Comparison of ENCODE assay signal across 27 cellular contexts in genomic region chr5:181281984-181282316, GRCh38. TPM values are rescaled to one million over a fixed set of nuclear protein-coding genes. Genes with fewer than 3 reads are reported as not detected.
DNase-seq lines count a peak whose midpoint lies in the region; ATAC-seq, FAIRE-seq and TF ChIP-seq lines count a peak whose summit lies in the region.
"Had no signal": no experiment of that assay in that cellular context is flagged by ENCODE, and none has a peak within 500 bp of the region (broad histone marks: within the 10 kb centered on the region; RNA-seq: fewer than 3 reads in every experiment).

No MANE protein-coding gene starts in this region.

- H2AFZ ChIP-seq in astrocyte (ENCODE audit: low read depth, low read length) = no peak overlapping the region
- H2AFZ ChIP-seq in Karpas-422 (ENCODE audit: low read length) = no peak overlapping the region

- H3K36me3 ChIP-seq in HUES6 (ENCODE audit: control insufficient read depth, insufficient read depth, low read length) (peaks cover 20% of the 10 kb centered on the region), astrocyte (ENCODE audit: insufficient read depth, low read length) (no peaks in the 10 kb centered on the region), iPS-20b (ENCODE audit: insufficient read depth, low read depth, low read length) (peaks cover 33% of the 10 kb centered on the region), Karpas-422 (ENCODE audit: insufficient read depth, low read length) (no peaks in the 10 kb centered on the region)
- H3K36me3 ChIP-seq: ascending aorta, prostate gland, uterus had no signal

- peak overlapping the region; percentile 11 for H3K9ac ChIP-seq in HUES6 (ENCODE audit: low read length)
- H3K9ac ChIP-seq in astrocyte (ENCODE audit: low read length) = no peak overlapping the region
- peak overlapping the region; percentile 92; the same call in 1 of the 2 replicates for H3K9ac ChIP-seq in iPS-20b (ENCODE audit: low read depth, low read length)
- H3K9ac ChIP-seq in Karpas-422 (ENCODE audit: low read length) = no peak overlapping the region

- H4K20me1 ChIP-seq in astrocyte (ENCODE audit: insufficient read depth, low read length) (no peaks in the 10 kb centered on the region), Karpas-422 (ENCODE audit: insufficient read depth, low read depth, low read length) (no peaks in the 10 kb centered on the region)

- H3K9me3 ChIP-seq in HUES6 (ENCODE audit: control insufficient read depth, insufficient read depth, low read depth, low read length) (no peaks in the 10 kb centered on the region), astrocyte (ENCODE audit: insufficient read depth, low read depth, low read length) (no peaks in the 10 kb centered on the region), iPS-20b (ENCODE audit: insufficient read depth, low read depth, low read length) (no peaks in the 10 kb centered on the region), Karpas-422 (ENCODE audit: low read length) (no peaks in the 10 kb centered on the region)
- H3K9me3 ChIP-seq: ascending aorta, prostate gland, uterus had no signal

- H3K4me1 Mint-ChIP-seq in astrocyte (ENCODE audit: low read depth, unreplicated experiment) = peaks cover 2% of the 10 kb centered on the region
- peaks cover 8% of the 10 kb centered on the region for H3K4me1 Mint-ChIP-seq in progenitor cell of endocrine pancreas (ENCODE audit: low read depth)
- H3K4me1 Mint-ChIP-seq: central memory CD8-positive, alpha-beta T cell; natural killer cell had no signal

- H3K27ac ChIP-seq in HUES6 (ENCODE audit: low read depth, low read length) (no peak overlapping the region), astrocyte (ENCODE audit: low read depth, low read length) (no peak overlapping the region), iPS-20b (ENCODE audit: low read length) (no peak overlapping the region), Karpas-422 (ENCODE audit: low read length) (no peak overlapping the region)
- H3K27ac ChIP-seq: ascending aorta, foreskin keratinocyte, prostate gland, uterus had no signal

- H3K4me3 ChIP-seq in HUES6 (ENCODE audit: low read depth, low read length) (peak overlapping the region; percentile 98), astrocyte (ENCODE audit: insufficient read depth, low read depth, low read length) (no peak overlapping the region), iPS-20b (ENCODE audit: low read length) (peak overlapping the region; percentile 85), Karpas-422 (ENCODE audit: low read length) (no peak overlapping the region)
- H3K4me3 ChIP-seq: ascending aorta, prostate gland, uterus had no signal

- H3K4me2 ChIP-seq in astrocyte (ENCODE audit: low read length) (no peak overlapping the region), Karpas-422 (ENCODE audit: low read depth, low read length, poor library complexity, severe bottlenecking) (no peak overlapping the region)

- H3K27ac Mint-ChIP-seq in astrocyte (ENCODE audit: unreplicated experiment) (peak overlapping the region; percentile 83), progenitor cell of endocrine pancreas (peak overlapping the region; percentile 90)
- H3K27ac Mint-ChIP-seq: activated naive CD8-positive, alpha-beta T cell; activated T-helper 2 cell treated with anti-CD3 and anti-CD28 coated beads, Interferon-gamma antibody, Interleukin-2, Interleukin-4, amounts not matched to agents 10 μg/mL and 5 μg/mL and 100 μg/mL, durations not matched to agents 14 hours and 24 hours and 36 hours; CD4-positive, CD25-positive, alpha-beta regulatory T cell; mesothelial cell of epicardium; natural killer cell had no signal

- H3K27me3 ChIP-seq in HUES6 (ENCODE audit: control insufficient read depth, insufficient read depth, low read length) = no peaks in the 10 kb centered on the region
- H3K27me3 ChIP-seq in astrocyte (ENCODE audit: insufficient read depth, low read length) = no peaks in the 10 kb centered on the region
- no peaks in the 10 kb centered on the region for H3K27me3 ChIP-seq in iPS-20b (ENCODE audit: insufficient read depth, low read length)
- H3K27me3 ChIP-seq in Karpas-422 (ENCODE audit: low read length) = no peaks in the 10 kb centered on the region
- H3K27me3 ChIP-seq: ascending aorta, foreskin keratinocyte, uterus had no signal

- DNase-seq in astrocyte (ENCODE audit: low read depth) (no peak), progenitor cell of endocrine pancreas (ENCODE audit: low spot score, unreplicated experiment) (no peak), Karpas-422 (no peak), NAMALWA (ENCODE audit: low spot score) (no peak)
- DNase-seq: activated CD4-positive, alpha-beta T cell treated with anti-CD3 and anti-CD28 coated beads, Interleukin-2, amount 50 U/mL, for 48 hours; activated CD8-positive, alpha-beta memory T cell treated with anti-CD3 and anti-CD28 coated beads, Interleukin-2, amount 50 U/mL, for 48 hours; CD4-positive, CD25-positive, alpha-beta regulatory T cell; DMS 273 treated with DMSO at 0.1 percent for 48 hours; effector CD4-positive, alpha-beta T cell; erythroblast; foreskin keratinocyte; GDM1; natural killer cell; NCI-H1105; NCI-H2081 treated with DMSO at 0.1 percent for 48 hours; RPMI8226; uterus had no signal

- no peak for ATAC-seq in GM19463 (IDR thresholded peaks at IDR 0.05; ENCODE audit: unreplicated experiment)
- ATAC-seq: foreskin keratinocyte, natural killer cell had no signal

- H3K36me3 Mint-ChIP-seq in astrocyte (ENCODE audit: low read depth, unreplicated experiment) (no peaks in the 10 kb centered on the region), progenitor cell of endocrine pancreas (ENCODE audit: insufficient read depth) (no peaks in the 10 kb centered on the region)
- H3K36me3 Mint-ChIP-seq: activated naive CD8-positive, alpha-beta T cell; CD4-positive, CD25-positive, alpha-beta regulatory T cell; mesothelial cell of epicardium; natural killer cell had no signal

- H3K4me3 Mint-ChIP-seq in astrocyte (ENCODE audit: unreplicated experiment) (no peak overlapping the region), progenitor cell of endocrine pancreas (ENCODE audit: low read depth) (no peak overlapping the region)
- H3K4me3 Mint-ChIP-seq: activated naive CD8-positive, alpha-beta T cell; CD4-positive, CD25-positive, alpha-beta regulatory T cell; central memory CD8-positive, alpha-beta T cell; natural killer cell had no signal

- H3K79me2 ChIP-seq in astrocyte (ENCODE audit: insufficient read depth, low read length) = no peaks in the 10 kb centered on the region
- no peaks in the 10 kb centered on the region for H3K79me2 ChIP-seq in Karpas-422 (ENCODE audit: low read length)

- no peaks in the 10 kb centered on the region for H3K9me2 ChIP-seq in Karpas-422 (replicated peaks; ENCODE audit: insufficient read depth, low read length)

- no peaks in the 10 kb centered on the region for H3K27me3 Mint-ChIP-seq in astrocyte (ENCODE audit: low read depth, unreplicated experiment)
- peaks cover 4% of the 10 kb centered on the region for H3K27me3 Mint-ChIP-seq in progenitor cell of endocrine pancreas
- H3K27me3 Mint-ChIP-seq: activated naive CD8-positive, alpha-beta T cell; central memory CD8-positive, alpha-beta T cell had no signal

- TF ChIP-seq CTCF in astrocyte (IDR thresholded peaks at IDR 0.05; ENCODE audit: insufficient read depth, low read depth, low read length) (no peak), progenitor cell of endocrine pancreas (IDR thresholded peaks at IDR 0.05; ENCODE audit: unreplicated experiment) (no peak)

- no peak for FAIRE-seq in astrocyte (lab: Jason Lieb, UNC)
- FAIRE-seq: HTR-8/SVneo had no signal

- H3K9me3 Mint-ChIP-seq in astrocyte (ENCODE audit: unreplicated experiment) = no peaks in the 10 kb centered on the region
- H3K9me3 Mint-ChIP-seq in progenitor cell of endocrine pancreas (ENCODE audit: low read depth) = no peaks in the 10 kb centered on the region
- H3K9me3 Mint-ChIP-seq: activated T-helper 2 cell treated with anti-CD3 and anti-CD28 coated beads, Interferon-gamma antibody, Interleukin-2, Interleukin-4, amounts not matched to agents 10 μg/mL and 5 μg/mL and 100 μg/mL, durations not matched to agents 14 hours and 24 hours and 36 hours; CD4-positive, CD25-positive, alpha-beta regulatory T cell; central memory CD8-positive, alpha-beta T cell; mesothelial cell of epicardium; natural killer cell had no signal

- no peaks in the 10 kb centered on the region for H3K4me1 ChIP-seq in HUES6 (ENCODE audit: control insufficient read depth, insufficient read depth, low read length)
- H3K4me1 ChIP-seq in astrocyte (ENCODE audit: insufficient read depth, low read length) = no peaks in the 10 kb centered on the region
- H3K4me1 ChIP-seq in iPS-20b (ENCODE audit: insufficient read depth, low read length) = no peaks in the 10 kb centered on the region
- no peaks in the 10 kb centered on the region; the same call in 1 of the 2 replicates for H3K4me1 ChIP-seq in Karpas-422 (ENCODE audit: low read length)
- H3K4me1 ChIP-seq: ascending aorta, foreskin keratinocyte, prostate gland, uterus had no signal

RNA-seq across cellular contexts. Expression of gene TRIM52, which starts 21.0 kb away (rescaled TPM):
- total RNA-seq in astrocyte (6.5 and 7.3 TPM in 2 replicates), progenitor cell of endocrine pancreas (10.7 and 12.3 TPM in 2 replicates)
- total RNA-seq in Karpas-422 (2014; rRNA removed; shearing (Covaris generic); ENCODE audit: low replicate concordance) = 18.7 and 21.8 TPM in 2 replicates

RNA-seq across cellular contexts. Expression of gene RACK1, which starts 38.2 kb away (rescaled TPM):
- total RNA-seq in astrocyte (1,553 and 1,656 TPM in 2 replicates), progenitor cell of endocrine pancreas (1,813 and 1,855 TPM in 2 replicates)
- 7,026 and 7,196 TPM in 2 replicates for total RNA-seq in Karpas-422 (2014; rRNA removed; shearing (Covaris generic); ENCODE audit: low replicate concordance)

RNA-seq across cellular contexts. Expression of gene TRIM41, which starts 58.9 kb away (rescaled TPM):
- total RNA-seq in astrocyte = 20.9 and 21.8 TPM in 2 replicates
- total RNA-seq in progenitor cell of endocrine pancreas = 37.4 and 37.6 TPM in 2 replicates
- total RNA-seq in Karpas-422 (2014; rRNA removed; shearing (Covaris generic); ENCODE audit: low replicate concordance) = 23.6 and 46.2 TPM in 2 replicates

Comparison
In these comparisons a context has a peak if more than half of its experiments do, and no peak if none do; other contexts are left out.
1. H3K4me3 ChIP-seq: peak in HUES6 (single experiment) and iPS-20b (single experiment); none in astrocyte (single experiment) and Karpas-422 (single experiment).
2. H3K9ac ChIP-seq: peak in HUES6 (single experiment) and iPS-20b (single experiment); none in astrocyte (single experiment) and Karpas-422 (single experiment).